ENCODE assay signal across 3 cellular contexts in the genomic region with DNA sequence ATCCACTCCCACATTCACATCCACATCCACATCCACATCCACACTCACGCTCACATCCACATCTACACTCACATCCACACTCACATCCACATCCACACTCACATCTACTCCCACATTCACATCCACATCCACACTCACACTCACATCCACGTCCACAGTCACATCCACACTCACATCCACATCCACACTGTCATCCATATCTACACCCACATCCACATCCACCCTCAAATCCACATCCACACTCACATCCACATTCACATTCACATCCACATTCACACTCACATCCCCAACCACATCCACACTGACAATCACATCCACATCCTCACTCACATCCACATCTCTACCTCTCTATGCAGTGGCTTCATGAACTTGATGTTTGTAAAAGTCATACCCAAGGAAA.
TF ChIP-seq lines count a peak whose summit lies in the region.

No MANE protein-coding gene starts in this region.

TF ChIP-seq in HepG2, 621 proteins besides CTCF, POLR2A, EP300 and RAD21:
- TF ChIP-seq ZNF3 (CRISPR knock-in tag; IDR thresholded peaks at IDR 0.05) (no peak), PHF20 (CRISPR knock-in tag; IDR thresholded peaks at IDR 0.05) (no peak), ZNF790 (CRISPR knock-in tag; IDR thresholded peaks at IDR 0.05; ENCODE audit: borderline replicate concordance) (no peak), ZNF260 (CRISPR knock-in tag; IDR thresholded peaks at IDR 0.05; ENCODE audit: borderline replicate concordance, low read depth) (no peak), PLRG1 (conservative IDR thresholded peaks at IDR 0.05) (0 out of 2 replicates have a peak, but pooled peaks have one; percentile 61), ZNF747 (CRISPR knock-in tag; IDR thresholded peaks at IDR 0.05; ENCODE audit: borderline replicate concordance) (no peak)

TF ChIP-seq in IMR-90, 13 proteins besides CTCF, POLR2A, EP300 and RAD21:
- TF ChIP-seq CEBPB (IDR thresholded peaks at IDR 0.05; ENCODE audit: low read depth, low read length) (no peak), CHD1 (IDR thresholded peaks at IDR 0.05; ENCODE audit: low read depth, low read length) (no peak), FOS (IDR thresholded peaks at IDR 0.05; ENCODE audit: low read depth, low read length) (no peak), SMC3 (IDR thresholded peaks at IDR 0.05; ENCODE audit: low read depth, low read length) (no peak), RFX5 (IDR thresholded peaks at IDR 0.05; ENCODE audit: low read depth, low read length) (no peak), BHLHE40 (IDR thresholded peaks at IDR 0.05; ENCODE audit: low read depth, low read length) (no peak)
- TF ChIP-seq, protein P1, sequence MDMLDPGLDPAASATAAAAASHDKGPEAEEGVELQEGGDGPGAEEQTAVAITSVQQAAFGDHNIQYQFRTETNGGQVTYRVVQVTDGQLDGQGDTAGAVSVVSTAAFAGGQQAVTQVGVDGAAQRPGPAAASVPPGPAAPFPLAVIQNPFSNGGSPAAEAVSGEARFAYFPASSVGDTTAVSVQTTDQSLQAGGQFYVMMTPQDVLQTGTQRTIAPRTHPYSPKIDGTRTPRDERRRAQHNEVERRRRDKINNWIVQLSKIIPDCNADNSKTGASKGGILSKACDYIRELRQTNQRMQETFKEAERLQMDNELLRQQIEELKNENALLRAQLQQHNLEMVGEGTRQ (IDR thresholded peaks at IDR 0.05; ENCODE audit: low read depth, low read length): no peak
- TF ChIP-seq, protein P2, sequence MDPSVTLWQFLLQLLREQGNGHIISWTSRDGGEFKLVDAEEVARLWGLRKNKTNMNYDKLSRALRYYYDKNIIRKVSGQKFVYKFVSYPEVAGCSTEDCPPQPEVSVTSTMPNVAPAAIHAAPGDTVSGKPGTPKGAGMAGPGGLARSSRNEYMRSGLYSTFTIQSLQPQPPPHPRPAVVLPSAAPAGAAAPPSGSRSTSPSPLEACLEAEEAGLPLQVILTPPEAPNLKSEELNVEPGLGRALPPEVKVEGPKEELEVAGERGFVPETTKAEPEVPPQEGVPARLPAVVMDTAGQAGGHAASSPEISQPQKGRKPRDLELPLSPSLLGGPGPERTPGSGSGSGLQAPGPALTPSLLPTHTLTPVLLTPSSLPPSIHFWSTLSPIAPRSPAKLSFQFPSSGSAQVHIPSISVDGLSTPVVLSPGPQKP (IDR thresholded peaks at IDR 0.05; ENCODE audit: borderline replicate concordance, low read depth, low read length): no peak

TF ChIP-seq in H1, 55 proteins besides CTCF, POLR2A, EP300 and RAD21:
- TF ChIP-seq CHD1 (IDR thresholded peaks at IDR 0.05; ENCODE audit: low read depth, low read length) (no peak), EZH2 (IDR thresholded peaks at IDR 0.05; ENCODE audit: low read depth, low read length, severe bottlenecking) (no peak)
